ENCODE assay signal across 13 cellular contexts in the genomic region with DNA sequence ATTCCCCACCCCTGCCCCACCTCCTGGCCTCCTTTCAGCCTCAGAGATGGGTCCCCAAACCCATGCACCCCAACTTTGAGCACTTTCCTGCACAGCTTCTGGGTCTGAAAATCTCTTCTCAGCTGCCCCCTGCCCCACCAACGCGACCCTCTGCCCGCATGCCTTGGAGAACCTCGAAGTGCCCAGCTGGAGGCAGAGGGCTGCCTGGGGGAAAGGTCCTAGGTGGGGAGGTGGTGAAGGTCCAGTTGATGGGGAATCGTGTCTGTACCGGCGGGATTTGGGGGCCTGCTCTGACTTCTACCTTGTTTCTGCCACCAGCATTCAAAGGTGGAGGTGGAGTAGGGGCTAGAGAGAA. TPM values are rescaled to one million over a fixed set of nuclear protein-coding genes. Genes with fewer than 3 reads are reported as not detected.
DNase-seq lines count a peak whose midpoint lies in the region; ATAC-seq and TF ChIP-seq lines count a peak whose summit lies in the region.
"Had no signal": no experiment of that assay in that cellular context is flagged by ENCODE, and none has a peak within 500 bp of the region (broad histone marks: within the 10 kb centered on the region; RNA-seq: fewer than 3 reads in every experiment).

No MANE protein-coding gene starts in this region.

- H3K36me3 Mint-ChIP-seq in activated naive CD4-positive, alpha-beta T cell treated with anti-CD3 and anti-CD28 coated beads for 36 hours (ENCODE audit: low read depth) = no peaks in the 10 kb centered on the region
- peaks cover 23% of the 10 kb centered on the region for H3K36me3 Mint-ChIP-seq in nephron (ENCODE audit: low read depth)

- H3K27me3 ChIP-seq in ectodermal cell (ENCODE audit: control insufficient read depth, insufficient read depth, low read length, poor library complexity, severe bottlenecking) (peaks cover 34% of the 10 kb centered on the region), upper lobe of right lung (no peaks in the 10 kb centered on the region), right cardiac atrium (ENCODE audit: control insufficient read depth, insufficient read depth) (no peaks in the 10 kb centered on the region), right atrium auricular region (peaks cover 0 to 5% of the 10 kb centered on the region in 2 donors)

- no peaks in the 10 kb centered on the region for H3K9me3 ChIP-seq in ectodermal cell (ENCODE audit: control insufficient read depth, low read length)
- H3K9me3 ChIP-seq in upper lobe of right lung = no peaks in the 10 kb centered on the region
- no peaks in the 10 kb centered on the region for H3K9me3 ChIP-seq in right cardiac atrium (ENCODE audit: control insufficient read depth, low read length)
- H3K9me3 ChIP-seq in right atrium auricular region = no peaks in the 10 kb centered on the region

- no peaks in the 10 kb centered on the region for H3K9me3 Mint-ChIP-seq in activated naive CD4-positive, alpha-beta T cell treated with anti-CD3 and anti-CD28 coated beads for 36 hours
- no peaks in the 10 kb centered on the region for H3K9me3 Mint-ChIP-seq in nephron

- CTCF ChIA-PET in activated naive CD4-positive, alpha-beta T cell treated with anti-CD3 and anti-CD28 coated beads for 36 hours (lab: Charles Lee) = interaction anchor here (1.0 to 1.1 kb wide), 2 partner anchors 78 to 116 kb away, joined by 3 to 4 read pairs; no protein-coding TSS in a partner anchor

- ATAC-seq in upper lobe of right lung (no peak), right cardiac atrium (no peak)
- ATAC-seq: left ventricle myocardium superior had no signal

- H3K4me1 ChIP-seq in ectodermal cell (ENCODE audit: control insufficient read depth, insufficient read depth, low read length) (peaks cover 35% of the 10 kb centered on the region), upper lobe of right lung (no peaks in the 10 kb centered on the region), right cardiac atrium (ENCODE audit: control insufficient read depth, insufficient read depth, low read length) (no peaks in the 10 kb centered on the region), right atrium auricular region (peaks cover 0 to 18% of the 10 kb centered on the region in 2 donors)

- H3K27ac ChIP-seq in ectodermal cell (ENCODE audit: insufficient read depth, low read depth, low read length, poor library complexity, severe bottlenecking) (no peak overlapping the region), upper lobe of right lung (peak overlapping the region; percentile 44), right cardiac atrium (ENCODE audit: low read length) (no peak overlapping the region), right atrium auricular region (no peak overlapping the region)

- peak overlapping the region; percentile 83 for H3K4me3 ChIP-seq in ectodermal cell (ENCODE audit: insufficient read depth, low read depth, low read length)
- H3K4me3 ChIP-seq in upper lobe of right lung = peak overlapping the region; percentile 70
- H3K4me3 ChIP-seq in right cardiac atrium (ENCODE audit: low read length) = no peak overlapping the region
- H3K4me3 ChIP-seq in right atrium auricular region = peak overlapping the region in 1 of 2 donors; percentile 76

- H3K4me3 Mint-ChIP-seq in activated naive CD4-positive, alpha-beta T cell treated with anti-CD3 and anti-CD28 coated beads for 36 hours = peak overlapping the region; percentile 67
- H3K4me3 Mint-ChIP-seq in nephron = peak overlapping the region; percentile 85 to 90 (median 89)

- H3K27ac Mint-ChIP-seq in activated naive CD4-positive, alpha-beta T cell treated with anti-CD3 and anti-CD28 coated beads for 36 hours = no peak overlapping the region
- H3K27ac Mint-ChIP-seq in nephron = peak overlapping the region; percentile 48 to 68 (median 67)

- WGBS in ectodermal cell, 2 experiments = 88% methylated on average over 7 of the region's 7 CpGs
- 74% methylated on average over 7 of the region's 7 CpGs for WGBS in right cardiac atrium

- peaks cover 18% of the 10 kb centered on the region for H3K4me1 Mint-ChIP-seq in activated naive CD4-positive, alpha-beta T cell treated with anti-CD3 and anti-CD28 coated beads for 36 hours (ENCODE audit: low read depth)
- peaks cover 31% of the 10 kb centered on the region for H3K4me1 Mint-ChIP-seq in nephron

- H3K36me3 ChIP-seq in ectodermal cell (ENCODE audit: control insufficient read depth, insufficient read depth, low read length) (peaks cover 5% of the 10 kb centered on the region), upper lobe of right lung (no peaks in the 10 kb centered on the region), right atrium auricular region (no peaks in the 10 kb centered on the region)

- DNase-seq in activated naive CD4-positive, alpha-beta T cell treated with anti-CD3 and anti-CD28 coated beads for 36 hours = no peak
- no peak for DNase-seq in activated naive CD4-positive, alpha-beta T cell treated with anti-CD3 and anti-CD28 coated beads, Interleukin-2, amount 50 U/mL, for 16 hours
- DNase-seq in upper lobe of right lung (no peak), right cardiac atrium (no peak), right atrium auricular region (ENCODE audit: low spot score) (no peak), NCI-H146 treated with DMSO at 0.1 percent for 48 hours (lab: John Stamatoyannopoulos, UW; ENCODE audit: unreplicated experiment) (no peak)
- DNase-seq: foreskin melanocyte, IMR-90, left ventricle myocardium superior, NCI-H2029 treated with DMSO at 0.1 percent for 48 hours, T-helper 9 cell had no signal

- no peaks in the 10 kb centered on the region for H3K27me3 Mint-ChIP-seq in activated naive CD4-positive, alpha-beta T cell treated with anti-CD3 and anti-CD28 coated beads for 36 hours (ENCODE audit: low read depth)
- peaks cover 44% of the 10 kb centered on the region for H3K27me3 Mint-ChIP-seq in nephron (ENCODE audit: low read depth)

- TF ChIP-seq CTCF in nephron (IDR thresholded peaks at IDR 0.05; ENCODE audit: unreplicated experiment in 3 of 3) = no peak
- TF ChIP-seq CTCF in upper lobe of right lung (IDR thresholded peaks at IDR 0.05) = no peak
- TF ChIP-seq CTCF in right atrium auricular region (IDR thresholded peaks at IDR 0.05) = no peak

- intact Hi-C loops in activated naive CD4-positive, alpha-beta T cell treated with anti-CD3 and anti-CD28 coated beads for 36 hours (cut with micrococcal nuclease) = loop anchor here (2.0 to 5.0 kb wide), 7 partner anchors 39 to 337 kb away; no protein-coding TSS in a partner anchor
- intact Hi-C loops in upper lobe of right lung (cut with DNase I) (no loop called here), right cardiac atrium (cut with DNase I) (no loop called here)

RNA-seq across cellular contexts. Expression of gene NKD1, which starts 1.3 kb away (rescaled TPM):
- total RNA-seq in activated naive CD4-positive, alpha-beta T cell treated with anti-CD3 and anti-CD28 coated beads for 36 hours = 1 to 10 TPM; 2.6 to 3.2 TPM
- polyA plus RNA-seq in ectodermal cell (2013, experiment 1 of 4) = 33.2 TPM
- 39.7 TPM for polyA plus RNA-seq in ectodermal cell (2013, experiment 2 of 4)
- polyA plus RNA-seq in ectodermal cell (2013, experiment 3 of 4) = 18.2 TPM
- polyA plus RNA-seq in ectodermal cell (2013, experiment 4 of 4) = 28.8 TPM
- total RNA-seq in upper lobe of right lung (47.2 TPM), right cardiac atrium (1 to 10 TPM; 1.1 to 3.2 (median 2.1) TPM), right atrium auricular region (1 to 10 TPM; 1.1 to 3.0 TPM)
- 0.68 TPM for polyA plus RNA-seq in right cardiac atrium
- total RNA-seq: IMR-90 had no signal
- polyA plus RNA-seq: IMR-90 had no signal

Comparison
In these comparisons a context has a peak if more than half of its experiments do, and no peak if none do; other contexts are left out.
1. RNA of gene NKD1, which starts 1.3 kb away (total RNA-seq): 47.2 TPM in upper lobe of right lung (single experiment); 2.6 to 3.2 TPM in activated naive CD4-positive, alpha-beta T cell treated with anti-CD3 and anti-CD28 coated beads for 36 hours, 1.1 to 3.0 TPM in right atrium auricular region and 1.1 to 3.2 TPM in right cardiac atrium; every median in the first group is over 10 times any median in the second.